In genomic region chr14:75123991-75124390, GRCh38 we compare ENCODE assay signal across 8 cellular contexts. TPM values are rescaled to one million over a fixed set of nuclear protein-coding genes. Genes with fewer than 3 reads are reported as not detected.
DNase-seq lines count a peak whose midpoint lies in the region; ATAC-seq and TF ChIP-seq lines count a peak whose summit lies in the region.

No MANE protein-coding gene starts in this region.

- DNase-seq in right atrium auricular region (ENCODE audit: low spot score) (peak; percentile 73), left ventricle myocardium superior (no peak), iPS-NIHi11 (ENCODE audit: low spot score) (peak; percentile 6), uterus (peak in 1 of 2 donors; percentile 46), RPMI8226 (no peak), thyroid gland (no peak)
- DNase-seq in activated CD4-positive, alpha-beta memory T cell treated with anti-CD3 and anti-CD28 coated beads for 36 hours = peak; percentile 50

- peak overlapping the region; percentile 31 for H3K4me3 Mint-ChIP-seq in activated CD4-positive, alpha-beta memory T cell treated with anti-CD3 and anti-CD28 coated beads for 36 hours

- POLR2A ChIA-PET in activated CD4-positive, alpha-beta memory T cell treated with anti-CD3 and anti-CD28 coated beads for 36 hours (lab: Charles Lee) = interaction anchor here (0.6 to 0.8 kb wide), 4 partner anchors 31 to 398 kb away, joined by 3 to 5 read pairs (median 3); no protein-coding TSS in a partner anchor

- CTCF ChIA-PET in activated CD4-positive, alpha-beta memory T cell treated with anti-CD3 and anti-CD28 coated beads for 36 hours (lab: Charles Lee) = interaction anchor here (0.6 to 10.9 kb wide), 5 partner anchors 131 to 331 kb away, joined by 3 to 280 read pairs (median 3); no protein-coding TSS in a partner anchor

- H3K9me3 ChIP-seq in right atrium auricular region = no peaks in the 10 kb centered on the region
- no peaks in the 10 kb centered on the region for H3K9me3 ChIP-seq in uterus
- H3K9me3 ChIP-seq in thyroid gland = no peaks in the 10 kb centered on the region

- H3K36me3 Mint-ChIP-seq in activated CD4-positive, alpha-beta memory T cell treated with anti-CD3 and anti-CD28 coated beads for 36 hours = peaks cover 13% of the 10 kb centered on the region

- peaks cover 16% of the 10 kb centered on the region for H3K36me3 ChIP-seq in right atrium auricular region
- H3K36me3 ChIP-seq in uterus = no peaks in the 10 kb centered on the region
- H3K36me3 ChIP-seq in thyroid gland = peaks cover 10 to 14% of the 10 kb centered on the region in 2 donors

- H3K27me3 ChIP-seq in right atrium auricular region (no peaks in the 10 kb centered on the region), uterus (no peaks in the 10 kb centered on the region), thyroid gland (no peaks in the 10 kb centered on the region)

- TF ChIP-seq POLR2A in uterus (IDR thresholded peaks at IDR 0.05) (peak in 1 of 2 donors; percentile 8), thyroid gland (IDR thresholded peaks at IDR 0.05) (no peak)

- H3K4me1 Mint-ChIP-seq in activated CD4-positive, alpha-beta memory T cell treated with anti-CD3 and anti-CD28 coated beads for 36 hours (ENCODE audit: low read depth) = peaks cover 54% of the 10 kb centered on the region

- H3K27ac ChIP-seq in right atrium auricular region (peak overlapping the region in 1 of 2 donors; percentile 17), uterus (peak overlapping the region; percentile 21 to 53), thyroid gland (no peak overlapping the region)

- no peaks in the 10 kb centered on the region for H3K9me3 Mint-ChIP-seq in activated CD4-positive, alpha-beta memory T cell treated with anti-CD3 and anti-CD28 coated beads for 36 hours

- no peak for ATAC-seq in left ventricle myocardium superior
- no peak for ATAC-seq in GM21381 (IDR thresholded peaks at IDR 0.05; ENCODE audit: unreplicated experiment)

- TF ChIP-seq CTCF in right atrium auricular region (IDR thresholded peaks at IDR 0.05) = no peak
- TF ChIP-seq CTCF in uterus (IDR thresholded peaks at IDR 0.05) = no peak
- no peak for TF ChIP-seq CTCF in thyroid gland (IDR thresholded peaks at IDR 0.05)

- no peak overlapping the region for H3K4me3 ChIP-seq in right atrium auricular region
- H3K4me3 ChIP-seq in uterus = no peak overlapping the region
- no peak overlapping the region for H3K4me3 ChIP-seq in thyroid gland (replicated peaks in 1 of 3)

- WGBS in thyroid gland, 2 donors = 66 to 80% methylated on average over 7 of the region's 7 CpGs

- intact Hi-C loops in left ventricle myocardium superior (cut with micrococcal nuclease) (no loop called here), uterus (cut with DNase I; ENCODE audit: low total_unique reads) (no loop called here), thyroid gland (cut with DNase I) (no loop called here)
- intact Hi-C loops in activated CD4-positive, alpha-beta memory T cell treated with anti-CD3 and anti-CD28 coated beads for 36 hours (cut with micrococcal nuclease) = loop anchor here (10.0 kb wide), 1 partner anchor 401 kb away; the partner anchor contains the start of gene BATF

- H3K27ac Mint-ChIP-seq in activated CD4-positive, alpha-beta memory T cell treated with anti-CD3 and anti-CD28 coated beads for 36 hours = peak overlapping the region; percentile 60

- no peaks in the 10 kb centered on the region for H3K27me3 Mint-ChIP-seq in activated CD4-positive, alpha-beta memory T cell treated with anti-CD3 and anti-CD28 coated beads for 36 hours

- H3K4me1 ChIP-seq in right atrium auricular region = peaks cover 0 to 32% of the 10 kb centered on the region in 2 donors
- H3K4me1 ChIP-seq in uterus = peaks cover 0 to 4% of the 10 kb centered on the region in 2 donors
- peaks cover 22 to 28% of the 10 kb centered on the region in 2 donors for H3K4me1 ChIP-seq in thyroid gland

RNA-seq across cellular contexts. Expression of gene NEK9, which starts 2.9 kb away (rescaled TPM):
- total RNA-seq in right atrium auricular region (10 to 100 TPM; 45.7 to 49.2 TPM), left ventricle myocardium superior (119 TPM), uterus (100 to 1,000 TPM in 1 of 4 donors, 10 to 100 TPM in 3; 51.2 to 115 (median 71.4) TPM), thyroid gland (10 to 100 TPM; 65.4 to 84.6 (median 76.9) TPM)
- total RNA-seq in activated CD4-positive, alpha-beta memory T cell treated with anti-CD3 and anti-CD28 coated beads for 36 hours = 10 to 100 TPM; 51.8 to 56.4 TPM

RNA-seq across cellular contexts. Expression of gene TMED10, which starts 52.4 kb away (rescaled TPM):
- total RNA-seq in right atrium auricular region = 100 to 1,000 TPM; 261 to 325 TPM
- 266 TPM for total RNA-seq in left ventricle myocardium superior
- total RNA-seq in activated CD4-positive, alpha-beta memory T cell treated with anti-CD3 and anti-CD28 coated beads for 36 hours = 100 to 1,000 TPM; 189 to 201 TPM
- total RNA-seq in uterus = 100 to 1,000 TPM; 206 to 389 (median 287) TPM
- total RNA-seq in thyroid gland = 100 to 1,000 TPM; 289 to 559 (median 388) TPM

RNA-seq across cellular contexts. Expression of gene ZC2HC1C, which starts 54.5 kb away (rescaled TPM):
- 10 to 100 TPM in 1 of 2 donors, 1 to 10 TPM in 1; 4.8 to 10.5 TPM for total RNA-seq in right atrium auricular region
- total RNA-seq in left ventricle myocardium superior = 14.0 TPM
- total RNA-seq in activated CD4-positive, alpha-beta memory T cell treated with anti-CD3 and anti-CD28 coated beads for 36 hours = 1 to 10 TPM; 1.4 to 2.1 TPM
- 1 to 10 TPM in 2 of 4 donors, under 1 TPM in 1, not detected in 1; 0.26 to 4.7 (median 2.4) TPM for total RNA-seq in uterus
- total RNA-seq in thyroid gland = 10 to 100 TPM in 2 of 4 donors, 1 to 10 TPM in 2; 8.3 to 15.8 (median 12.4) TPM

Comparison
In these comparisons a context has a peak if more than half of its experiments do, and no peak if none do; other contexts are left out.
1. DNase-seq: peak in right atrium auricular region (single experiment), activated CD4-positive, alpha-beta memory T cell treated with anti-CD3 and anti-CD28 coated beads for 36 hours (single experiment) and iPS-NIHi11 (single experiment); none in left ventricle myocardium superior (single experiment), RPMI8226 (single experiment) and thyroid gland (0 of 2).
2. H3K27ac ChIP-seq: peak in uterus (2 of 2); none in thyroid gland (0 of 3).